1 cellular context compared by ENCODE assay signal in the genomic region with DNA sequence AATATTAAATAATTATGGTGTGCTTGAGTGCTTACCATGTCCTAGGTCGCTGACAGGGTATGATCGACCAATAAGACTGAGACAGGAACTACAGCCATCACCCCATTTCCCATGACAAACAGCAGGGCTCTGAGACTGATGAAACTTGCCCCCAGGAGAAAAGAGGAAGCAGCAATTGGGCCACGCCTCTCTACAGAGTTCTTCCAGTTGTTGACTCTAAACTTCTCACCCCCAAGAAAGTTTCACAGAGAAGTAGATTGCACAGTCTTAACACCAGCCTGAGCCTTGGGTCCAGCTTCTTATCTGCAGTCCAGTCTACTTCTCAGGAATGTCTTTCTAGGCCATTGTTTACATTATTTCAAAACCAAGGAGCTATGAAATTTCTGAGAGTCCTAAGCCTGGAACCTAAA.
A peak's percentile ranks its signal among the peaks of the same experiment; 100 is the strongest.
TF ChIP-seq lines count a peak whose summit lies in the region.

No MANE protein-coding gene starts in this region.

TF ChIP-seq in GM12878, 131 proteins besides CTCF, POLR2A, EP300 and RAD21 (continued from another document):
- TF ChIP-seq EGR1 (IDR thresholded peaks at IDR 0.05; ENCODE audit: borderline replicate concordance in 1 of 2, low read depth in 2 of 2, low read length in 2 of 2) (no peak), POU2F2 (IDR thresholded peaks at IDR 0.05; ENCODE audit: borderline replicate concordance, low read depth, low read length) (no peak), CREB1 (IDR thresholded peaks at IDR 0.05; ENCODE audit: low read depth) (0 out of 2 replicates have a peak, but pooled peaks have one; percentile 16), SUZ12 (IDR thresholded peaks at IDR 0.05; ENCODE audit: unreplicated experiment) (no peak), EZH2 (IDR thresholded peaks at IDR 0.05; ENCODE audit: borderline replicate concordance, control insufficient read depth, low read depth, low read length) (no peak), USF2 (IDR thresholded peaks at IDR 0.05; ENCODE audit: borderline replicate concordance, low read depth, low read length) (no peak), GATAD2B (conservative IDR thresholded peaks at IDR 0.05; ENCODE audit: low read depth) (peak; percentile 36; the same call in 1 of the 2 replicates), TCF7 (IDR thresholded peaks at IDR 0.05; ENCODE audit: borderline replicate concordance) (no peak), MLLT1 (IDR thresholded peaks at IDR 0.05) (no peak), TARDBP (IDR thresholded peaks at IDR 0.05; ENCODE audit: borderline replicate concordance) (no peak), NR2F1 (conservative IDR thresholded peaks at IDR 0.05) (no peak), POLR2AphosphoS5 (IDR thresholded peaks at IDR 0.05; ENCODE audit: low read length) (no peak), EED (IDR thresholded peaks at IDR 0.05; ENCODE audit: low read depth) (peak; percentile 55), ZNF217 (IDR thresholded peaks at IDR 0.05) (peak; percentile 81), STAT3 (IDR thresholded peaks at IDR 0.05; ENCODE audit: low read depth, low read length) (no peak), ZNF207 (IDR thresholded peaks at IDR 0.05; ENCODE audit: borderline replicate concordance) (no peak), SREBF1 (IDR thresholded peaks at IDR 0.05; ENCODE audit: low read length) (no peak; the same call in 1 of the 2 replicates), MYC (IDR thresholded peaks at IDR 0.05; ENCODE audit: insufficient read depth, insufficient read length, insufficient replicate concordance, low read length, severe bottlenecking) (no peak), YBX1 (IDR thresholded peaks at IDR 0.05) (no peak), MTA2 (IDR thresholded peaks at IDR 0.05; ENCODE audit: low read depth) (peak; percentile 61; the same call in 1 of the 2 replicates), JUNB (IDR thresholded peaks at IDR 0.05) (no peak), ZZZ3 (IDR thresholded peaks at IDR 0.05; ENCODE audit: control insufficient read depth, insufficient read length, low read depth) (no peak), KAT2A (conservative IDR thresholded peaks at IDR 0.05; ENCODE audit: control insufficient read depth, low read depth, low read length) (no peak), SMC3 (IDR thresholded peaks at IDR 0.05; ENCODE audit: borderline replicate concordance, low read length) (no peak), CEBPB (IDR thresholded peaks at IDR 0.05; ENCODE audit: borderline replicate concordance in 1 of 2, low read depth in 2 of 2, low read length in 2 of 2) (no peak), IRF4 (IDR thresholded peaks at IDR 0.05; ENCODE audit: low read depth, low read length) (peak; percentile 49; the same call in 1 of the 2 replicates), KLF5 (IDR thresholded peaks at IDR 0.05; ENCODE audit: partially characterized antibody) (no peak), RELA (IDR thresholded peaks at IDR 0.05; ENCODE audit: borderline replicate concordance, partially characterized antibody) (no peak), SREBF2 (IDR thresholded peaks at IDR 0.05; ENCODE audit: low read length) (no peak), CHD2 (IDR thresholded peaks at IDR 0.05; ENCODE audit: borderline replicate concordance, low read depth, low read length) (peak; percentile 27; the same call in 1 of the 2 replicates), NFIC (IDR thresholded peaks at IDR 0.05; ENCODE audit: low read depth, low read length) (no peak), MXI1 (IDR thresholded peaks at IDR 0.05; ENCODE audit: low read depth, low read length) (no peak), BMI1 (IDR thresholded peaks at IDR 0.05; ENCODE audit: borderline replicate concordance) (no peak), PML (IDR thresholded peaks at IDR 0.05; ENCODE audit: low read length) (peak; percentile 39; the same call in 1 of the 2 replicates), MEF2B (IDR thresholded peaks at IDR 0.05; ENCODE audit: partially characterized antibody, poor library complexity, severe bottlenecking) (peak; percentile 76), POLR2AphosphoS2 (IDR thresholded peaks at IDR 0.05; ENCODE audit: low read depth, low read length) (no peak)
- TF ChIP-seq, protein P1, sequence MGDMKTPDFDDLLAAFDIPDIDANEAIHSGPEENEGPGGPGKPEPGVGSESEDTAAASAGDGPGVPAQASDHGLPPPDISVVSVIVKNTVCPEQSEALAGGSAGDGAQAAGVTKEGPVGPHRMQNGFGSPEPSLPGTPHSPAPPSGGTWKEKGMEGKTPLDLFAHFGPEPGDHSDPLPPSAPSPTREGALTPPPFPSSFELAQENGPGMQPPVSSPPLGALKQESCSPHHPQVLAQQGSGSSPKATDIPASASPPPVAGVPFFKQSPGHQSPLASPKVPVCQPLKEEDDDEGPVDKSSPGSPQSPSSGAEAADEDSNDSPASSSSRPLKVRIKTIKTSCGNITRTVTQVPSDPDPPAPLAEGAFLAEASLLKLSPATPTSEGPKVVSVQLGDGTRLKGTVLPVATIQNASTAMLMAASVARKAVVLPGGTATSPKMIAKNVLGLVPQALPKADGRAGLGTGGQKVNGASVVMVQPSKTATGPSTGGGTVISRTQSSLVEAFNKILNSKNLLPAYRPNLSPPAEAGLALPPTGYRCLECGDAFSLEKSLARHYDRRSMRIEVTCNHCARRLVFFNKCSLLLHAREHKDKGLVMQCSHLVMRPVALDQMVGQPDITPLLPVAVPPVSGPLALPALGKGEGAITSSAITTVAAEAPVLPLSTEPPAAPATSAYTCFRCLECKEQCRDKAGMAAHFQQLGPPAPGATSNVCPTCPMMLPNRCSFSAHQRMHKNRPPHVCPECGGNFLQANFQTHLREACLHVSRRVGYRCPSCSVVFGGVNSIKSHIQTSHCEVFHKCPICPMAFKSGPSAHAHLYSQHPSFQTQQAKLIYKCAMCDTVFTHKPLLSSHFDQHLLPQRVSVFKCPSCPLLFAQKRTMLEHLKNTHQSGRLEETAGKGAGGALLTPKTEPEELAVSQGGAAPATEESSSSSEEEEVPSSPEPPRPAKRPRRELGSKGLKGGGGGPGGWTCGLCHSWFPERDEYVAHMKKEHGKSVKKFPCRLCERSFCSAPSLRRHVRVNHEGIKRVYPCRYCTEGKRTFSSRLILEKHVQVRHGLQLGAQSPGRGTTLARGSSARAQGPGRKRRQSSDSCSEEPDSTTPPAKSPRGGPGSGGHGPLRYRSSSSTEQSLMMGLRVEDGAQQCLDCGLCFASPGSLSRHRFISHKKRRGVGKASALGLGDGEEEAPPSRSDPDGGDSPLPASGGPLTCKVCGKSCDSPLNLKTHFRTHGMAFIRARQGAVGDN (IDR thresholded peaks at IDR 0.05) = peak; percentile 42; the same call in 1 of the 2 replicates
- TF ChIP-seq, protein P2, sequence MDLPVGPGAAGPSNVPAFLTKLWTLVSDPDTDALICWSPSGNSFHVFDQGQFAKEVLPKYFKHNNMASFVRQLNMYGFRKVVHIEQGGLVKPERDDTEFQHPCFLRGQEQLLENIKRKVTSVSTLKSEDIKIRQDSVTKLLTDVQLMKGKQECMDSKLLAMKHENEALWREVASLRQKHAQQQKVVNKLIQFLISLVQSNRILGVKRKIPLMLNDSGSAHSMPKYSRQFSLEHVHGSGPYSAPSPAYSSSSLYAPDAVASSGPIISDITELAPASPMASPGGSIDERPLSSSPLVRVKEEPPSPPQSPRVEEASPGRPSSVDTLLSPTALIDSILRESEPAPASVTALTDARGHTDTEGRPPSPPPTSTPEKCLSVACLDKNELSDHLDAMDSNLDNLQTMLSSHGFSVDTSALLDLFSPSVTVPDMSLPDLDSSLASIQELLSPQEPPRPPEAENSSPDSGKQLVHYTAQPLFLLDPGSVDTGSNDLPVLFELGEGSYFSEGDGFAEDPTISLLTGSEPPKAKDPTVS (IDR thresholded peaks at IDR 0.05; ENCODE audit: low read depth, low read length) = no peak
- TF ChIP-seq, protein P3, sequence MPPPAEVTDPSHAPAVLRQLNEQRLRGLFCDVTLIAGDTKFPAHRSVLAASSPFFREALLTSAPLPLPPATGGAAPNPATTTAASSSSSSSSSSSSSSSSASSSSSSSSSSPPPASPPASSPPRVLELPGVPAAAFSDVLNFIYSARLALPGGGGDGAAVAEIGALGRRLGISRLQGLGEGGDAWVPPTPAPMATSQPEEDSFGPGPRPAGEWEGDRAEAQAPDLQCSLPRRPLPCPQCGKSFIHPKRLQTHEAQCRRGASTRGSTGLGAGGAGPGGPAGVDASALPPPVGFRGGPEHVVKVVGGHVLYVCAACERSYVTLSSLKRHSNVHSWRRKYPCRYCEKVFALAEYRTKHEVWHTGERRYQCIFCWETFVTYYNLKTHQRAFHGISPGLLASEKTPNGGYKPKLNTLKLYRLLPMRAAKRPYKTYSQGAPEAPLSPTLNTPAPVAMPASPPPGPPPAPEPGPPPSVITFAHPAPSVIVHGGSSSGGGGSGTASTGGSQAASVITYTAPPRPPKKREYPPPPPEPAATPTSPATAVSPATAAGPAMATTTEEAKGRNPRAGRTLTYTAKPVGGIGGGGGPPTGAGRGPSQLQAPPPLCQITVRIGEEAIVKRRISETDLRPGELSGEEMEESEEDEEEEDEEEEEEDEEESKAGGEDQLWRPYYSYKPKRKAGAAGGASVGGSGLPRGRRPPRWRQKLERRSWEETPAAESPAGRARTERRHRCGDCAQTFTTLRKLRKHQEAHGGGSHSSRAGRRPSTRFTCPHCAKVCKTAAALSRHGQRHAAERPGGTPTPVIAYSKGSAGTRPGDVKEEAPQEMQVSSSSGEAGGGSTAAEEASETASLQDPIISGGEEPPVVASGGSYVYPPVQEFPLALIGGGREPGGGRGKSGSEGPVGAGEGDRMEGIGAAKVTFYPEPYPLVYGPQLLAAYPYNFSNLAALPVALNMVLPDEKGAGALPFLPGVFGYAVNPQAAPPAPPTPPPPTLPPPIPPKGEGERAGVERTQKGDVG (CRISPR knock-in tag; IDR thresholded peaks at IDR 0.05) = no peak
- TF ChIP-seq, protein P4, sequence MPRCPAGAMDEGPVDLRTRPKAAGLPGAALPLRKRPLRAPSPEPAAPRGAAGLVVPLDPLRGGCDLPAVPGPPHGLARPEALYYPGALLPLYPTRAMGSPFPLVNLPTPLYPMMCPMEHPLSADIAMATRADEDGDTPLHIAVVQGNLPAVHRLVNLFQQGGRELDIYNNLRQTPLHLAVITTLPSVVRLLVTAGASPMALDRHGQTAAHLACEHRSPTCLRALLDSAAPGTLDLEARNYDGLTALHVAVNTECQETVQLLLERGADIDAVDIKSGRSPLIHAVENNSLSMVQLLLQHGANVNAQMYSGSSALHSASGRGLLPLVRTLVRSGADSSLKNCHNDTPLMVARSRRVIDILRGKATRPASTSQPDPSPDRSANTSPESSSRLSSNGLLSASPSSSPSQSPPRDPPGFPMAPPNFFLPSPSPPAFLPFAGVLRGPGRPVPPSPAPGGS (IDR thresholded peaks at IDR 0.05; ENCODE audit: borderline replicate concordance, insufficient read depth, low read depth, low read length, poor library complexity, severe bottlenecking) = no peak
